In the genomic region with DNA sequence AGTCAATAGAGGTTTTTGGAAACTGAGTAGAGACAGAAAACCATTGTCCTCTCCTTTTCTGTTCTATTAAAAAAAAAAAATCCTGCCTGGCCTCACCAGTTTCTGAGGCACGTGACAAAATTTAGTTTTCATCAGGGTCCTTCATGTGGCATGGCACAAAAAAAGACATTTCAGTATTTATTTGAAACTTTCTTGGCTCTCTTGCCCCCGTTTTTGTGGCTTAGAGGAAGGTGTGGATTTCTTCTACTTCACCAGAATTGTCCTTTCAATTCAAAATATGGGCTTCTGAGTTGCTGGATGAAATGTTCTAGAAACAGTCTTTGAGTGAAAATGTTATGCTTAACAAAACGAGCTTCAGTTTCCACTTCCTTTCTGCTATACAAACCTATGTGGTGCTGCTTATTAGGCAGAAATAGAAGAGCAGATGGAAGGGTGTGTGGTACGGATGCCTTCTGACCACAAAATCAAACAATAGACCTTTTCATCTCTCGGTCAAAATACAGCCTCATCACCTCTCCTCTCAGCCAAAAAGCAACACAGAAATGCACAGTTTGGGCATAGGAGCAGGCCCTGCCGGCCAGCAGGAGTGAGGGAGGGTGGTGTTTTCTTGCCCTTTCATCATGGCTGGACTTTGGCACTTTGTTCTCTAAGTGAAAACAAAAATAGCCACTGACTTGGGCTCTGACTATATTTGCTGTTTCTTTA, we compare ENCODE assay signal across 11 cellular contexts.
DNase-seq lines count a peak whose midpoint lies in the region; ATAC-seq and TF ChIP-seq lines count a peak whose summit lies in the region.
"Had no signal": no experiment of that assay in that cellular context is flagged by ENCODE, and none has a peak within 500 bp of the region (broad histone marks: within the 10 kb centered on the region; RNA-seq: fewer than 3 reads in every experiment).

No MANE protein-coding gene starts in this region.

- H3K4me1 ChIP-seq in upper lobe of left lung (peaks cover 29 to 47% (median 31%) of the 10 kb centered on the region in 4 donors), OCI-LY7 (ENCODE audit: insufficient read depth, low read length, poor library complexity, severe bottlenecking) (no peaks in the 10 kb centered on the region)
- H3K4me1 ChIP-seq: Caco-2 had no signal

- no peak overlapping the region for H3K4me2 ChIP-seq in OCI-LY7 (ENCODE audit: low read length)

- intact Hi-C loops in OCI-LY7 (cut with micrococcal nuclease; ENCODE audit: unreplicated experiment) = loop anchor here (2.0 to 10.0 kb wide), 2 partner anchors 15 to 83 kb away; no protein-coding TSS in a partner anchor

- no peak for TF ChIP-seq POLR2A in upper lobe of left lung (IDR thresholded peaks at IDR 0.05)

- TF ChIP-seq CTCF in upper lobe of left lung (IDR thresholded peaks at IDR 0.05) = no peak
- no peak for TF ChIP-seq CTCF in OCI-LY7 (conservative IDR thresholded peaks at IDR 0.05; ENCODE audit: low read length)

- DNase-seq in activated effector memory CD4-positive, alpha-beta T cell treated with anti-CD3 and anti-CD28 coated beads, Interleukin-2, amount 50 U/mL, for 16 hours = peak; percentile 53
- DNase-seq in activated effector memory CD4-positive, alpha-beta T cell treated with Interleukin-2 at 50 U/mL for 16 hours = no peak
- DNase-seq in epidermal melanocyte (ENCODE audit: insufficient read length, low spot score) (peak; percentile 44), upper lobe of left lung (no peak), OCI-LY7 (ENCODE audit: low spot score) (no peak), iPS-NIHi11 (ENCODE audit: low spot score) (no peak)

- H3K4me3 ChIP-seq in upper lobe of left lung (no peak overlapping the region), OCI-LY7 (ENCODE audit: low read depth, low read length, poor library complexity, severe bottlenecking) (no peak overlapping the region)
- H3K4me3 ChIP-seq: adrenal gland, suprapubic skin had no signal

- no peak overlapping the region for H2AFZ ChIP-seq in OCI-LY7 (ENCODE audit: low read length)

- peak; percentile 31 for ATAC-seq in HG03378 (IDR thresholded peaks at IDR 0.05; ENCODE audit: unreplicated experiment)
- no peak for ATAC-seq in upper lobe of left lung (ENCODE audit: low FRiP score in 2 of 2)
- no peak for ATAC-seq in GM21717 (IDR thresholded peaks at IDR 0.05; ENCODE audit: unreplicated experiment)

- no TSS peak for BruUV-seq in OCI-LY7 (replicated peaks; lab: Mats Ljungman, UMichigan)

- H3K27me3 ChIP-seq in upper lobe of left lung = no peaks in the 10 kb centered on the region
- H3K27me3 ChIP-seq: adrenal gland, suprapubic skin had no signal

- no peaks in the 10 kb centered on the region for H3K9me3 ChIP-seq in upper lobe of left lung
- no peaks in the 10 kb centered on the region for H3K9me3 ChIP-seq in OCI-LY7 (ENCODE audit: low read length)
- H3K9me3 ChIP-seq: adrenal gland, Caco-2, suprapubic skin had no signal

- CTCF ChIA-PET in OCI-LY7 (lab: Charles Lee; ENCODE audit: unreplicated experiment) = no interaction called here

- H3K27ac ChIP-seq in upper lobe of left lung (peak overlapping the region; percentile 27 to 71 (median 40)), OCI-LY7 (ENCODE audit: low read depth, low read length, poor library complexity, severe bottlenecking) (no peak overlapping the region)
- H3K27ac ChIP-seq: suprapubic skin had no signal

- 53 to 54% methylated on average over 6 of the region's 6 CpGs for WGBS in upper lobe of left lung, 2 donors

- no peaks in the 10 kb centered on the region for H3K9me2 ChIP-seq in OCI-LY7 (ENCODE audit: insufficient read depth, low read length)

- no peaks in the 10 kb centered on the region for H3K79me2 ChIP-seq in OCI-LY7 (ENCODE audit: insufficient read depth, low read depth, low read length)

- no peak for TF ChIP-seq EP300 in upper lobe of left lung (IDR thresholded peaks at IDR 0.05)

- H3K36me3 ChIP-seq in upper lobe of left lung (no peaks in the 10 kb centered on the region), OCI-LY7 (ENCODE audit: insufficient read depth, low read length) (no peaks in the 10 kb centered on the region)
- H3K36me3 ChIP-seq: adrenal gland, suprapubic skin had no signal

- POLR2A ChIA-PET in OCI-LY7 (lab: Charles Lee) = interaction anchor here (0.6 to 1.4 kb wide), 3 partner anchors 17 to 34 kb away, joined by 3 to 4 read pairs (median 4); no protein-coding TSS in a partner anchor

- no peaks in the 10 kb centered on the region for H4K20me1 ChIP-seq in OCI-LY7 (ENCODE audit: insufficient read depth, low read length)

Comparison
In these comparisons a context has a peak if more than half of its experiments do, and no peak if none do; other contexts are left out.
1. DNase-seq: peak in activated effector memory CD4-positive, alpha-beta T cell treated with anti-CD3 and anti-CD28 coated beads, Interleukin-2, amount 50 U/mL, for 16 hours (single experiment) and epidermal melanocyte (single experiment); none in activated effector memory CD4-positive, alpha-beta T cell treated with Interleukin-2 at 50 U/mL for 16 hours (single experiment), upper lobe of left lung (0 of 2), OCI-LY7 (single experiment) and iPS-NIHi11 (single experiment).